1 cellular context compared by ENCODE assay signal in the genomic region with DNA sequence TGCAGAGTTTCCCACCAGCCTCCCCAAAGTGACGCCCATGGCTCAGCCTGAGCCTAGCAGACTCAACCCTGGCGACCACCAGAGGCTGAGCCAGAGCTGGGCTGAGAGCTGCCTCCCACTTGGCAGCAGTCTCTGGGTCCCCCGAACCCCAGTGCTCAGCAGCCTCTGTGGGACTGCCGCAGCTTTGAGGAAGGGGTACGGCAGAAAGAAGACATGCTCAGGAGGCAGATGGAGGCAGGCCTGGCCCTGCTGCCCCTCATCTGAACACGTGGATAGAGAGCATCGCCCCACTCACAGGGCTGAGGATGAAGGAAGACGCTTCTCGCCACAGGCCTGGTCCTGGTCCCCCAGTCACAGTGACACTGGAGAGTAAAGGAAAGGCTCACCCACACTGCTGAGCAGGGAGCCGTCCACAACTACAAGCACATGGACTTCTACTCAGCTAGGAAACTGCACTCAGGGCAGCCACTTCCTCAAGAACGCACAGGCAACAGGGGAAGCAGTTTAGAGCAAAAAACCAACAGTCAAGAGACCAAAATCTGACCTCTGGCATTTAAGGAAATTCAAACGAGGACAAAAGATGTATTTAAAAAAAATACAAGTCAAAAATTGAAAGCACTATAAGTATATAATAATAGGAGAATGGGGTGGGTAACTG.
TF ChIP-seq lines count a peak whose summit lies in the region.

No MANE protein-coding gene starts in this region.

TF ChIP-seq in WTC11, 78 proteins besides CTCF, POLR2A, EP300 and RAD21:
- TF ChIP-seq, protein P1, sequence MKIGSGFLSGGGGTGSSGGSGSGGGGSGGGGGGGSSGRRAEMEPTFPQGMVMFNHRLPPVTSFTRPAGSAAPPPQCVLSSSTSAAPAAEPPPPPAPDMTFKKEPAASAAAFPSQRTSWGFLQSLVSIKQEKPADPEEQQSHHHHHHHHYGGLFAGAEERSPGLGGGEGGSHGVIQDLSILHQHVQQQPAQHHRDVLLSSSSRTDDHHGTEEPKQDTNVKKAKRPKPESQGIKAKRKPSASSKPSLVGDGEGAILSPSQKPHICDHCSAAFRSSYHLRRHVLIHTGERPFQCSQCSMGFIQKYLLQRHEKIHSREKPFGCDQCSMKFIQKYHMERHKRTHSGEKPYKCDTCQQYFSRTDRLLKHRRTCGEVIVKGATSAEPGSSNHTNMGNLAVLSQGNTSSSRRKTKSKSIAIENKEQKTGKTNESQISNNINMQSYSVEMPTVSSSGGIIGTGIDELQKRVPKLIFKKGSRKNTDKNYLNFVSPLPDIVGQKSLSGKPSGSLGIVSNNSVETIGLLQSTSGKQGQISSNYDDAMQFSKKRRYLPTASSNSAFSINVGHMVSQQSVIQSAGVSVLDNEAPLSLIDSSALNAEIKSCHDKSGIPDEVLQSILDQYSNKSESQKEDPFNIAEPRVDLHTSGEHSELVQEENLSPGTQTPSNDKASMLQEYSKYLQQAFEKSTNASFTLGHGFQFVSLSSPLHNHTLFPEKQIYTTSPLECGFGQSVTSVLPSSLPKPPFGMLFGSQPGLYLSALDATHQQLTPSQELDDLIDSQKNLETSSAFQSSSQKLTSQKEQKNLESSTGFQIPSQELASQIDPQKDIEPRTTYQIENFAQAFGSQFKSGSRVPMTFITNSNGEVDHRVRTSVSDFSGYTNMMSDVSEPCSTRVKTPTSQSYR (CRISPR knock-in tag; IDR thresholded peaks at IDR 0.05), result no peak
- TF ChIP-seq, protein P2, sequence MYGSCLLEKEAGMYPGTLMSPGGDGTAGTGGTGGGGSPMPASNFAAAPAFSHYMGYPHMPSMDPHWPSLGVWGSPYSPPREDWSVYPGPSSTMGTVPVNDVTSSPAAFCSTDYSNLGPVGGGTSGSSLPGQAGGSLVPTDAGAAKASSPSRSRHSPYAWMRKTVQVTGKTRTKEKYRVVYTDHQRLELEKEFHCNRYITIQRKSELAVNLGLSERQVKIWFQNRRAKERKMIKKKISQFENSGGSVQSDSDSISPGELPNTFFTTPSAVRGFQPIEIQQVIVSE (CRISPR knock-in tag; IDR thresholded peaks at IDR 0.05; ENCODE audit: borderline replicate concordance), result no peak
- no peak for TF ChIP-seq ZBTB21 (CRISPR knock-in tag; IDR thresholded peaks at IDR 0.05; ENCODE audit: borderline replicate concordance)
- no peak for TF ChIP-seq IRF2 (CRISPR knock-in tag; IDR thresholded peaks at IDR 0.05; ENCODE audit: borderline replicate concordance, low read depth)
- TF ChIP-seq, protein P3, sequence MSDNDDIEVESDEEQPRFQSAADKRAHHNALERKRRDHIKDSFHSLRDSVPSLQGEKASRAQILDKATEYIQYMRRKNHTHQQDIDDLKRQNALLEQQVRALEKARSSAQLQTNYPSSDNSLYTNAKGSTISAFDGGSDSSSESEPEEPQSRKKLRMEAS (CRISPR knock-in tag; IDR thresholded peaks at IDR 0.05), result no peak
- no peak for TF ChIP-seq CREB1 (CRISPR knock-in tag; IDR thresholded peaks at IDR 0.05)
- TF ChIP-seq, protein P4, sequence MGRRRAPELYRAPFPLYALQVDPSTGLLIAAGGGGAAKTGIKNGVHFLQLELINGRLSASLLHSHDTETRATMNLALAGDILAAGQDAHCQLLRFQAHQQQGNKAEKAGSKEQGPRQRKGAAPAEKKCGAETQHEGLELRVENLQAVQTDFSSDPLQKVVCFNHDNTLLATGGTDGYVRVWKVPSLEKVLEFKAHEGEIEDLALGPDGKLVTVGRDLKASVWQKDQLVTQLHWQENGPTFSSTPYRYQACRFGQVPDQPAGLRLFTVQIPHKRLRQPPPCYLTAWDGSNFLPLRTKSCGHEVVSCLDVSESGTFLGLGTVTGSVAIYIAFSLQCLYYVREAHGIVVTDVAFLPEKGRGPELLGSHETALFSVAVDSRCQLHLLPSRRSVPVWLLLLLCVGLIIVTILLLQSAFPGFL (CRISPR knock-in tag; IDR thresholded peaks at IDR 0.05; ENCODE audit: borderline replicate concordance), result no peak
- no peak for TF ChIP-seq NFE2L1 (CRISPR knock-in tag; IDR thresholded peaks at IDR 0.05)
- TF ChIP-seq FOXP1 (CRISPR knock-in tag; IDR thresholded peaks at IDR 0.05; ENCODE audit: borderline replicate concordance), result no peak
- TF ChIP-seq ZNF396 (CRISPR knock-in tag; IDR thresholded peaks at IDR 0.05; ENCODE audit: borderline replicate concordance), result no peak
- TF ChIP-seq FOXJ3 (CRISPR knock-in tag; IDR thresholded peaks at IDR 0.05; ENCODE audit: borderline replicate concordance), result no peak
- TF ChIP-seq FOXK1 (CRISPR knock-in tag; IDR thresholded peaks at IDR 0.05), result no peak
- TF ChIP-seq TEAD1 (CRISPR knock-in tag; IDR thresholded peaks at IDR 0.05), result no peak
- TF ChIP-seq HMGA2 (CRISPR knock-in tag; IDR thresholded peaks at IDR 0.05), result no peak
- no peak for TF ChIP-seq ESRRA (CRISPR knock-in tag; IDR thresholded peaks at IDR 0.05; ENCODE audit: borderline replicate concordance)
- TF ChIP-seq, protein P5, sequence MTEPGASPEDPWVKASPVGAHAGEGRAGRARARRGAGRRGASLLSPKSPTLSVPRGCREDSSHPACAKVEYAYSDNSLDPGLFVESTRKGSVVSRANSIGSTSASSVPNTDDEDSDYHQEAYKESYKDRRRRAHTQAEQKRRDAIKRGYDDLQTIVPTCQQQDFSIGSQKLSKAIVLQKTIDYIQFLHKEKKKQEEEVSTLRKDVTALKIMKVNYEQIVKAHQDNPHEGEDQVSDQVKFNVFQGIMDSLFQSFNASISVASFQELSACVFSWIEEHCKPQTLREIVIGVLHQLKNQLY (CRISPR knock-in tag; IDR thresholded peaks at IDR 0.05), result no peak
